ENCODE assay signal across 25 cellular contexts in the genomic region with DNA sequence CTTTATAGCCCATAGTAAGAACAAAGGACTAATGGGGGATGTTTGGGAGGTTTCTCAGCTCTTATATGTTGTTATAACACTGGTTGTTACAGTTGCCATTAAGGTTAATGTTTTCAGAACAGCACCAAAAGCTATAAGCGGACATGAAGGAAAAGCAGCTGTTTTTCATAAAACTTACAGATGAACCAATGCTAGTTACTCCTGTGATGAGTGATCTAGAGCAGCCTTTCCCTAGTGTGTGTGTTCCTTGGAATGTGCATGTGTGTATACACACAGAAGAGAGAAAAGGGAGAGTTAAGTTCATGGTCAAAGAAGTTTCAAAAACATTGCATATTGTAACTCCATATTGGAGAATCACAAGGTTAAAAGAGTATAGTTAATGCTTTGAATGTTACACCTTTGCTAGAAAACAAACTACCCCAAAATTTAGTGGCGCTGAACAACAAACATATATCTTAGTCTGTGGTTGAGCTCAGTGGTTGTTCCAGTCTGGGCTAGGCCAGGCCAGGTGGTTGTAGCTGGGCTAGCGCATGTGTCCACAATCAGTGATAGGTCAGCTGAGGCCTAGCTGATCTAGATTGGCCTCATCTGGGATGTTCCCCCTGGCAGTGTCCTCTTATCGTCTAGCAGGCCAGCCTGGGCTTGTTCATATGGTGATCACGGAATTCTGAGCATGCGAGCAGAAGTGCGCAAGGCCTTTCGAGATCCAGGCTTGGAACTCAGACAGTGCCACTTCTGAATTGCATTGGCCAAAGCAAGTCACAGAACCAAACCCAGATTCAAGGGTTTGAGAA.
A peak's percentile ranks its signal among the peaks of the same experiment; 100 is the strongest.
DNase-seq lines count a peak whose midpoint lies in the region; ATAC-seq and TF ChIP-seq lines count a peak whose summit lies in the region.
"Had no signal": no experiment of that assay in that cellular context is flagged by ENCODE, and none has a peak within 500 bp of the region (broad histone marks: within the 10 kb centered on the region; RNA-seq: fewer than 3 reads in every experiment).

No MANE protein-coding gene starts in this region.

- H2BK20ac ChIP-seq in IMR-90 (ENCODE audit: low read depth, low read length) = no peak overlapping the region

- in situ Hi-C loops in IMR-90 (cut with MboI; ENCODE audit: low sequenced_read_pairs) = loop anchor here (10.0 kb wide), 1 partner anchor 151 kb away; a partner anchor contains a TSS

- peak overlapping the region; percentile 15; the same call in 1 of the 2 replicates for H4K91ac ChIP-seq in IMR-90 (ENCODE audit: insufficient read depth, low read depth, low read length)

- H3K4me3 ChIP-seq in AG10803 (ENCODE audit: low read length) (no peak overlapping the region), IMR-90 (ENCODE audit: insufficient read depth, low read depth, low read length) (no peak overlapping the region), osteoblast (ENCODE audit: insufficient read depth, low read length) (no peak overlapping the region)
- H3K4me3 ChIP-seq: coronary artery, esophagus muscularis mucosa, heart left ventricle had no signal

- H3K9ac ChIP-seq in IMR-90 (ENCODE audit: low read depth, low read length) = no peak overlapping the region

- no TSS peak for BruUV-seq in IMR-90 (replicated peaks; lab: Mats Ljungman, UMichigan)

- H4K20me1 ChIP-seq in IMR-90 (ENCODE audit: insufficient read depth, low read length) = no peaks in the 10 kb centered on the region
- H4K20me1 ChIP-seq in osteoblast (ENCODE audit: insufficient read depth, low read length) = no peaks in the 10 kb centered on the region

- ATAC-seq in IMR-90 (ENCODE audit: low read depth) = peak; percentile 55
- ATAC-seq: CD8-positive, alpha-beta T cell; heart left ventricle; HepG2; left cardiac atrium; stimulated activated effector memory CD8-positive, alpha-beta T cell treated with anti-CD3 and anti-CD28 coated beads, Interleukin-12 subunit alpha, Interleukin-12 subunit beta, amount 100 ng/mL, for 72 hours; WTC11 had no signal

- H4K5ac ChIP-seq in IMR-90 (ENCODE audit: low read depth, low read length) = no peak overlapping the region; the same call in 1 of the 2 replicates

- H2AFZ ChIP-seq in IMR-90 (replicated peaks; ENCODE audit: low read length, poor library complexity) (no peak overlapping the region), osteoblast (ENCODE audit: low read length) (no peak overlapping the region)

- POLR2A ChIA-PET in IMR-90 (lab: Charles Lee; ENCODE audit: unreplicated experiment) = no interaction called here

- dilution Hi-C loops in IMR-90 (cut with HindIII; ENCODE audit: low sequenced_read_pairs, unreplicated experiment) = no loop called here

- no peaks in the 10 kb centered on the region for H3K79me1 ChIP-seq in IMR-90 (ENCODE audit: low read depth in 1 of 2, low read length in 2 of 2)

- CTCF ChIA-PET in IMR-90 (lab: Yijun Ruan, JAX) = interaction anchor here (0.6 to 0.7 kb wide), 2 partner anchors 58 to 155 kb away, joined by 3 to 4 read pairs; no protein-coding TSS in a partner anchor

- DNase-seq in AG10803 (ENCODE audit: low read depth) = peak; percentile 91
- peak; percentile 62 for DNase-seq in IMR-90
- peak; percentile 76 for DNase-seq in fibroblast of peridontal ligament (ENCODE audit: extremely low read depth)
- no peak for DNase-seq in osteoblast (ENCODE audit: insufficient read length, low spot score, missing footprints)
- DNase-seq in CD1c-positive myeloid dendritic cell (ENCODE audit: extremely low spot score) = no peak
- no peak for DNase-seq in SK-N-DZ (ENCODE audit: low spot score)
- DNase-seq in effector CD8-positive, alpha-beta T cell (lab: John Stamatoyannopoulos, UW) = no peak
- no peak for DNase-seq in stimulated activated CD4-positive, alpha-beta T cell treated with anti-CD3 and anti-CD28 coated beads, Interleukin-2, amount 100 ng/mL, for 48 hours
- DNase-seq: ACHN; activated naive CD4-positive, alpha-beta T cell treated with anti-CD3 and anti-CD28 coated beads, Interleukin-2, amount 10 ng/mL, durations not matched to agents 7 days and 5 days; CD8-positive, alpha-beta T cell; DMS153; endodermal cell; GF-D8; H9; heart left ventricle; left cardiac atrium; NCI-H1694; retina; substantia nigra had no signal

- H3K56ac ChIP-seq in IMR-90 (ENCODE audit: extremely low read depth, insufficient read depth, low read length) = no peak overlapping the region

- peaks cover 2% of the 10 kb centered on the region; the same call in 1 of the 2 replicates for H3K9me1 ChIP-seq in IMR-90 (ENCODE audit: insufficient read depth, low read length)

- no peak overlapping the region for H2AK9ac ChIP-seq in IMR-90 (replicated peaks; ENCODE audit: low read depth, low read length, poor library complexity)

- WGBS in IMR-90 (ENCODE audit: extremely low coverage in 2 of 2, insufficient read length in 1 of 2), 2 experiments = 85% methylated on average over 6 of the region's 8 CpGs; no CpG with 5 or more reads in 1 of the 2 experiments

- no peak overlapping the region for H2BK120ac ChIP-seq in IMR-90 (ENCODE audit: low read depth, low read length)

- peak overlapping the region; percentile 0; the same call in 1 of the 2 replicates for H3K18ac ChIP-seq in IMR-90 (ENCODE audit: low read depth, low read length)

- no peak overlapping the region for H3K14ac ChIP-seq in IMR-90 (replicated peaks; ENCODE audit: low read depth, low read length)

- no peak for TF ChIP-seq POLR2A in IMR-90 (IDR thresholded peaks at IDR 0.05; ENCODE audit: low read depth, low read length)

- H3K4me2 ChIP-seq in IMR-90 (ENCODE audit: low read depth, low read length) (no peak overlapping the region), osteoblast (ENCODE audit: insufficient read depth, low read length) (no peak overlapping the region)

- H3K4me1 ChIP-seq in IMR-90 (ENCODE audit: control insufficient read depth, insufficient read depth, low read length) = peaks cover 9% of the 10 kb centered on the region
- H3K4me1 ChIP-seq in osteoblast (ENCODE audit: insufficient read depth, low read length) = peaks cover 40% of the 10 kb centered on the region

- no peak overlapping the region for H3K23ac ChIP-seq in IMR-90 (ENCODE audit: low read depth, low read length)

- H3K27me3 ChIP-seq in IMR-90 (ENCODE audit: control insufficient read depth, insufficient read depth, low read length) (no peaks in the 10 kb centered on the region), osteoblast (ENCODE audit: insufficient read depth, low read length) (no peaks in the 10 kb centered on the region)
- H3K27me3 ChIP-seq: esophagus muscularis mucosa had no signal

- H3K9me3 ChIP-seq in IMR-90 (ENCODE audit: control insufficient read depth, insufficient read depth, low read length) = no peaks in the 10 kb centered on the region
- H3K9me3 ChIP-seq in osteoblast (ENCODE audit: low read depth, low read length) = no peaks in the 10 kb centered on the region
- H3K9me3 ChIP-seq: esophagus muscularis mucosa, heart left ventricle had no signal

- H2BK15ac ChIP-seq in IMR-90 (ENCODE audit: low read depth, low read length) = no peak overlapping the region

- H3K79me2 ChIP-seq in osteoblast (ENCODE audit: insufficient read depth, low read length) = peaks cover 21% of the 10 kb centered on the region

- H3K27ac ChIP-seq in IMR-90 (ENCODE audit: insufficient read depth, low read length) (peak overlapping the region; percentile 77; the same call in 1 of the 2 replicates), osteoblast (ENCODE audit: low read depth, low read length) (peak overlapping the region; percentile 10)
- H3K27ac ChIP-seq: coronary artery, esophagus muscularis mucosa had no signal

- no peak for TF ChIP-seq RAD21 in IMR-90 (IDR thresholded peaks at IDR 0.05; ENCODE audit: low read length)

- TF ChIP-seq CTCF in AG10803 (conservative IDR thresholded peaks at IDR 0.05; ENCODE audit: low read length) = no peak
- TF ChIP-seq CTCF in IMR-90 (conservative IDR thresholded peaks at IDR 0.05; ENCODE audit: low read depth, low read length) = no peak
- no peak for TF ChIP-seq CTCF in osteoblast (IDR thresholded peaks at IDR 0.05; ENCODE audit: extremely low read depth, low read depth, low read length)

- no peak overlapping the region for H4K8ac ChIP-seq in IMR-90 (ENCODE audit: low read depth in 2 of 2, low read length in 2 of 2)

- H3K36me3 ChIP-seq in IMR-90 (ENCODE audit: control insufficient read depth, insufficient read depth, low read length) (no peaks in the 10 kb centered on the region), osteoblast (ENCODE audit: insufficient read depth, low read length) (no peaks in the 10 kb centered on the region)
- H3K36me3 ChIP-seq: esophagus muscularis mucosa, heart left ventricle had no signal

- no peak overlapping the region for H2AK5ac ChIP-seq in IMR-90 (ENCODE audit: low read depth, low read length)

- intact Hi-C loops in IMR-90 (cut with micrococcal nuclease) = loop anchor here (2.0 to 5.0 kb wide), 2 partner anchors 151 to 284 kb away; a partner anchor contains a TSS

- H2BK5ac ChIP-seq in IMR-90 (ENCODE audit: low read depth, low read length, poor library complexity, severe bottlenecking) = no peak overlapping the region

- H3K4ac ChIP-seq in IMR-90 (ENCODE audit: low read depth, low read length) = no peak overlapping the region

TF ChIP-seq in IMR-90, 13 proteins besides CTCF, POLR2A, EP300 and RAD21:
- TF ChIP-seq MXI1 (IDR thresholded peaks at IDR 0.05; ENCODE audit: borderline replicate concordance, low read depth, low read length) (no peak), MAFK (IDR thresholded peaks at IDR 0.05; ENCODE audit: low read depth, low read length) (no peak), CHD1 (IDR thresholded peaks at IDR 0.05; ENCODE audit: low read depth, low read length) (no peak), SMC3 (IDR thresholded peaks at IDR 0.05; ENCODE audit: low read depth, low read length) (no peak), NFE2L2 (IDR thresholded peaks at IDR 0.05; ENCODE audit: low read depth, low read length) (no peak)

Comparison
In these comparisons a context has a peak if more than half of its experiments do, and no peak if none do; other contexts are left out.
1. DNase-seq: peak in AG10803 (single experiment), IMR-90 (single experiment) and fibroblast of peridontal ligament (single experiment); none in osteoblast (single experiment), CD1c-positive myeloid dendritic cell (single experiment), SK-N-DZ (single experiment), effector CD8-positive, alpha-beta T cell (single experiment) and stimulated activated CD4-positive, alpha-beta T cell treated with anti-CD3 and anti-CD28 coated beads, Interleukin-2, amount 100 ng/mL, for 48 hours (0 of 2).